Comparison of ENCODE assay signal across 9 cellular contexts in the genomic region with DNA sequence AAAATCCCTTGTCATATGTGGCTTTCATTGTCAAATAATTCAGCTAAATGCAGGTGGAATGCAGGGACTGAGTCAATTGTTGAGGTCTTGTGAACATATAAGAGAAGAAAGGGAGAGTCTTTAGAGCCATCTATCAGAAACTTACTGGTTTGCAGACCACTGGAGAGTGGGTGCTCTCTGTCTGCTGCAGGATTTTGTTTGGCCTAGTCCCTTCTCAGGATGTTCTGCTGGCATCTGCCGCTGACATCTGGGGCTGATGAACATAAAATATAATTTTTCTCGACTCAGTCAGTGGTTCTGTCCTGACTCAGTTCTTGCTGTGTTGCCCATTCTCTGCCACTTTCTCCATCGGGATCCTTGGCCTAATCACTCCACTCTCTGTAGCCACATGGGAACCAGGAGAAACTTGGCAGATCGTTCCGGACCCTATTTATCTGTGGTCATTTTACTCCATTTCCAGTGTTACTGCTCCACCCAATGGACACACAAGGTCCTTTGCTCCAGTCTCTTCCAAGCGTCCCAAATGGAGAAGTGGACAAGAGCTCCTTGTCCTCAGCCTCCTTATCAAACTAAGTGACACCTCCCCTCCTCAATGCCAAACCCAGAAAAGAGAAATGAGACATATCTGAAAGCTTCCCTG.
DNase-seq lines count a peak whose midpoint lies in the region; ATAC-seq, FAIRE-seq and TF ChIP-seq lines count a peak whose summit lies in the region.
"Had no signal": no experiment of that assay in that cellular context is flagged by ENCODE, and none has a peak within 500 bp of the region (broad histone marks: within the 10 kb centered on the region; RNA-seq: fewer than 3 reads in every experiment).

No MANE protein-coding gene starts in this region.

- no peak overlapping the region for H3K27ac ChIP-seq in A549

- no peaks in the 10 kb centered on the region for H3K9me3 ChIP-seq in A549

- H3K4me1 ChIP-seq in A549 = no peaks in the 10 kb centered on the region

- no peak for FAIRE-seq in A549 (lab: Jason Lieb, UNC)
- FAIRE-seq in HTR-8/SVneo (lab: Jason Lieb, UNC) = no peak

- 0 out of 3 replicates have a peak overlapping the region, but pooled peaks have one; percentile 19 for H3K4me2 ChIP-seq in A549

- CTCF ChIA-PET in A549 (lab: Yijun Ruan, JAX) = interaction anchor here (0.5 to 2.4 kb wide), 18 partner anchors 9 to 1734 kb away, joined by 3 to 25 read pairs (median 3); partner anchors contain the start of gene FAT4

- no peak for TF ChIP-seq POLR2A in A549 (IDR thresholded peaks at IDR 0.05; ENCODE audit: low read length)

- 25% methylated on average over 6 of the region's 6 CpGs for WGBS in A549 (ENCODE audit: missing lambda C conversion rate)

- POLR2A ChIA-PET in A549 (lab: Yijun Ruan, JAX) = no interaction called here

- no peak for TF ChIP-seq EP300 in A549 (IDR thresholded peaks at IDR 0.05)

- TF ChIP-seq RAD21 in A549 (conservative IDR thresholded peaks at IDR 0.05 in 1 of 2, IDR thresholded peaks at IDR 0.05 in 1 of 2) = peak; percentile 78 to 86

- ATAC-seq in A549 = peak; percentile 95 to 97
- peak; percentile 75 for ATAC-seq in left lobe of liver
- ATAC-seq in GM19463 (IDR thresholded peaks at IDR 0.05; ENCODE audit: unreplicated experiment) = no peak
- ATAC-seq in HG02759 (IDR thresholded peaks at IDR 0.05; ENCODE audit: unreplicated experiment) = no peak

- DNase-seq in A549 (ENCODE audit: low read depth in 1 of 2, low spot score in 1 of 2) (peak; percentile 17 to 68), HTR-8/SVneo (ENCODE audit: insufficient read length, low spot score) (peak; percentile 32), cardiac fibroblast (ENCODE audit: low read depth in 2 of 2) (peak; percentile 75 to 86), left lobe of liver (ENCODE audit: low spot score) (no peak), RPMI8226 (no peak), LoVo (ENCODE audit: low spot score) (no peak)
- DNase-seq: NCI-H2029 treated with DMSO at 0.1 percent for 48 hours had no signal

- no peak overlapping the region for H3K4me3 ChIP-seq in A549
- H3K4me3 ChIP-seq in cardiac fibroblast (replicated peaks in 1 of 2; ENCODE audit: low read depth in 2 of 2, low read length in 2 of 2) = no peak overlapping the region

- TF ChIP-seq CTCF in A549 (IDR thresholded peaks at IDR 0.05) (peak; percentile 55), cardiac fibroblast (IDR thresholded peaks at IDR 0.05; ENCODE audit: low read depth, low read length) (peak; percentile 46)

TF ChIP-seq in A549, 52 proteins besides CTCF, POLR2A, EP300 and RAD21:
- no peak for TF ChIP-seq TP53 (CRISPR knock-in tag; IDR thresholded peaks at IDR 0.05)
- no peak for TF ChIP-seq SREBF2 (IDR thresholded peaks at IDR 0.05)
- peak; percentile 75 for TF ChIP-seq SMC3 (IDR thresholded peaks at IDR 0.05)

Comparison
In these comparisons a context has a peak if more than half of its experiments do, and no peak if none do; other contexts are left out.
1. ATAC-seq: peak in A549 (2 of 2) and left lobe of liver (single experiment); none in GM19463 (single experiment) and HG02759 (single experiment).
2. DNase-seq: peak in A549 (2 of 2), HTR-8/SVneo (single experiment) and cardiac fibroblast (2 of 2); none in left lobe of liver (single experiment), RPMI8226 (single experiment) and LoVo (single experiment).